ENCODE assay signal across 13 cellular contexts in the genomic region with DNA sequence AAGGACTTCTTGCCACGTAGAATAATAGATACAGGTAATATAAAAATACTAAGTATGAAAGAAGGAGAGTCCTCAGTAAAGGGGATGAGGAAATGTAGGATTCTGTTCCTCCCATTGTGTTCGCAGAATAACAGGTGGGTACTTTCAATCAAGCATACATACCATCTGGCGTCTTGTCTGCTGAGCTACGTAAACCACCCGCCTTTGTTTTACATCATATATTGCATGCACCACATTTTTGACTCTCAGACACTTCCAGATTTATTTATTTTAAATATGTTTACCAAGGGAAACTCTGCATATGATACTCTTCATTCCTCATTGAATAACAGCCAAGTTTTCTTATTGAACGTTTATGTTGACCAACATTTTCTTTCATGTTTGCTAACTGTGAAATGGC.
DNase-seq lines count a peak whose midpoint lies in the region; TF ChIP-seq lines count a peak whose summit lies in the region.
"Had no signal": no experiment of that assay in that cellular context is flagged by ENCODE, and none has a peak within 500 bp of the region (broad histone marks: within the 10 kb centered on the region; RNA-seq: fewer than 3 reads in every experiment).

No MANE protein-coding gene starts in this region.

- H3K4me1 Mint-ChIP-seq in activated CD4-positive, alpha-beta memory T cell treated with anti-CD3 and anti-CD28 coated beads for 36 hours (ENCODE audit: low read depth) = no peaks in the 10 kb centered on the region

- no peaks in the 10 kb centered on the region for H3K9me3 Mint-ChIP-seq in activated CD4-positive, alpha-beta memory T cell treated with anti-CD3 and anti-CD28 coated beads for 36 hours

- no peaks in the 10 kb centered on the region for H3K4me1 ChIP-seq in uterus

- H3K27me3 Mint-ChIP-seq in activated CD4-positive, alpha-beta memory T cell treated with anti-CD3 and anti-CD28 coated beads for 36 hours = peaks cover 4% of the 10 kb centered on the region

- H3K36me3 Mint-ChIP-seq in activated CD4-positive, alpha-beta memory T cell treated with anti-CD3 and anti-CD28 coated beads for 36 hours = no peaks in the 10 kb centered on the region

- no peak overlapping the region for H3K27ac ChIP-seq in uterus

- H3K4me3 ChIP-seq in uterus = no peak overlapping the region

- POLR2A ChIA-PET in activated CD4-positive, alpha-beta memory T cell treated with anti-CD3 and anti-CD28 coated beads for 36 hours (lab: Charles Lee) = no interaction called here

- H3K36me3 ChIP-seq in uterus = no peaks in the 10 kb centered on the region

- H3K9me3 ChIP-seq in uterus = no peaks in the 10 kb centered on the region

- H3K27me3 ChIP-seq in uterus = no peaks in the 10 kb centered on the region

- peak; percentile 68 for DNase-seq in DMS153 treated with DMSO at 0.1 percent for 48 hours (lab: John Stamatoyannopoulos, UW; ENCODE audit: unreplicated experiment)
- peak; percentile 45 for DNase-seq in NCI-H1694 (lab: John Stamatoyannopoulos, UW)
- peak; percentile 33 to 85 for DNase-seq in NCI-H524 (lab: John Stamatoyannopoulos, UW)
- DNase-seq in cerebellar cortex (ENCODE audit: low spot score) = peak; percentile 72
- DNase-seq in activated CD4-positive, alpha-beta memory T cell treated with anti-CD3 and anti-CD28 coated beads for 36 hours = no peak
- no peak for DNase-seq in LoVo (ENCODE audit: low spot score)
- DNase-seq in uterus = no peak
- DNase-seq: AML-193, IMR-90, Kasumi-1, NCI-H226, RPMI8226, T-helper 9 cell had no signal

- H3K4me3 Mint-ChIP-seq in activated CD4-positive, alpha-beta memory T cell treated with anti-CD3 and anti-CD28 coated beads for 36 hours = no peak overlapping the region

- CTCF ChIA-PET in activated CD4-positive, alpha-beta memory T cell treated with anti-CD3 and anti-CD28 coated beads for 36 hours (lab: Charles Lee) = no interaction called here

- intact Hi-C loops in activated CD4-positive, alpha-beta memory T cell treated with anti-CD3 and anti-CD28 coated beads for 36 hours (cut with micrococcal nuclease) = no loop called here
- intact Hi-C loops in uterus (cut with DNase I; ENCODE audit: low total_unique reads) = no loop called here

- TF ChIP-seq CTCF in uterus (IDR thresholded peaks at IDR 0.05) = no peak

- no peak overlapping the region for H3K27ac Mint-ChIP-seq in activated CD4-positive, alpha-beta memory T cell treated with anti-CD3 and anti-CD28 coated beads for 36 hours

- no peak for TF ChIP-seq POLR2A in uterus (IDR thresholded peaks at IDR 0.05)

Comparison
In these comparisons a context has a peak if more than half of its experiments do, and no peak if none do; other contexts are left out.
1. DNase-seq: peak in DMS153 treated with DMSO at 0.1 percent for 48 hours (single experiment), NCI-H1694 (single experiment), NCI-H524 (2 of 2) and cerebellar cortex (single experiment); none in activated CD4-positive, alpha-beta memory T cell treated with anti-CD3 and anti-CD28 coated beads for 36 hours (single experiment), LoVo (single experiment) and uterus (0 of 2).